ENCODE assay signal across 8 cellular contexts in genomic region chr5:179678238-179679013, GRCh38. TPM values are rescaled to one million over a fixed set of nuclear protein-coding genes. Genes with fewer than 3 reads are reported as not detected.
DNase-seq lines count a peak whose midpoint lies in the region; ATAC-seq, FAIRE-seq and TF ChIP-seq lines count a peak whose summit lies in the region.

No MANE protein-coding gene starts in this region.

- no peaks in the 10 kb centered on the region for H3K9me3 ChIP-seq in RWPE2 (ENCODE audit: severe bottlenecking)

- DNase-seq in EL (peak; percentile 94), H54 (ENCODE audit: insufficient read length, low spot score) (peak; percentile 98), LNCaP clone FGC (ENCODE audit: low read depth) (peak; percentile 85), RWPE2 (ENCODE audit: low spot score) (peak; percentile 94), fibroblast of the aortic adventitia (ENCODE audit: low read depth) (peak; percentile 93)
- DNase-seq in activated effector memory CD4-positive, alpha-beta T cell treated with Interleukin-2 at 50 U/mL for 16 hours: peak; percentile 90
- peak; percentile 93 for DNase-seq in stimulated activated naive CD4-positive, alpha-beta T cell treated with Interleukin-2 at 50 U/mL for 16 hours (lab: John Stamatoyannopoulos, UW)

- TF ChIP-seq CTCF in LNCaP clone FGC (IDR thresholded peaks at IDR 0.05; ENCODE audit: control insufficient read depth, extremely low read depth, insufficient read depth): peak; percentile 26; the same call in 1 of the 2 replicates
- no peak for TF ChIP-seq CTCF in RWPE2 (IDR thresholded peaks at IDR 0.05; ENCODE audit: poor library complexity, severe bottlenecking)
- no peak for TF ChIP-seq CTCF in fibroblast of the aortic adventitia (IDR thresholded peaks at IDR 0.05; ENCODE audit: insufficient read depth, low read length)
- no peak for TF ChIP-seq CTCF in nephron (IDR thresholded peaks at IDR 0.05; ENCODE audit: unreplicated experiment in 3 of 3)

- H3K4me1 Mint-ChIP-seq in nephron: peaks cover 31% of the 10 kb centered on the region

- H3K9me3 Mint-ChIP-seq in nephron: no peaks in the 10 kb centered on the region

- H3K27me3 ChIP-seq in RWPE2 (ENCODE audit: insufficient read depth, poor library complexity, severe bottlenecking): no peaks in the 10 kb centered on the region

- H3K4me3 Mint-ChIP-seq in nephron: peak overlapping the region; percentile 98

- peaks cover 11% of the 10 kb centered on the region for H3K36me3 Mint-ChIP-seq in nephron (ENCODE audit: low read depth)

- H3K27ac Mint-ChIP-seq in nephron: peak overlapping the region; percentile 89 to 97 (median 96)

- peak; percentile 99 for TF ChIP-seq POLR2A in H54 (IDR thresholded peaks at IDR 0.05; ENCODE audit: low read depth, low read length)

- FAIRE-seq in H54 (lab: Jason Lieb, UNC): no peak

- peaks cover 3% of the 10 kb centered on the region for H3K4me1 ChIP-seq in RWPE2 (ENCODE audit: insufficient read depth, poor library complexity, severe bottlenecking)

- peaks cover 3% of the 10 kb centered on the region for H3K27me3 Mint-ChIP-seq in nephron (ENCODE audit: low read depth)

- peak overlapping the region; percentile 34 for H3K27ac ChIP-seq in RWPE2 (ENCODE audit: poor library complexity, severe bottlenecking)

- peak overlapping the region; percentile 94 for H3K4me3 ChIP-seq in LNCaP clone FGC (ENCODE audit: low read depth, low read length)
- H3K4me3 ChIP-seq in RWPE2 (ENCODE audit: severe bottlenecking): peak overlapping the region; percentile 93
- peak overlapping the region; percentile 93 for H3K4me3 ChIP-seq in fibroblast of the aortic adventitia (ENCODE audit: low read depth, low read length)

- peak; percentile 86 for ATAC-seq in RWPE2 (ENCODE audit: low read depth)

- H3K36me3 ChIP-seq in RWPE2 (ENCODE audit: low read depth): peaks cover 7% of the 10 kb centered on the region; the same call in 1 of the 2 replicates

RNA-seq across cellular contexts. Expression of gene CBY3, which starts 2.4 kb away (rescaled TPM):
- total RNA-seq in fibroblast of the aortic adventitia (ENCODE audit: low replicate concordance): not detected in 2 replicates

RNA-seq across cellular contexts. Expression of gene CANX, which starts 20.3 kb away (rescaled TPM):
- total RNA-seq in fibroblast of the aortic adventitia (ENCODE audit: low replicate concordance): 645 and 1,866 TPM in 2 replicates

RNA-seq across cellular contexts. Expression of gene MAML1, which starts 54.2 kb away (rescaled TPM):
- total RNA-seq in fibroblast of the aortic adventitia (ENCODE audit: low replicate concordance): 4.7 and 9.9 TPM in 2 replicates

RNA-seq across cellular contexts. Expression of gene HNRNPH1, which starts 55.0 kb away (rescaled TPM):
- total RNA-seq in fibroblast of the aortic adventitia (ENCODE audit: low replicate concordance): 397 and 968 TPM in 2 replicates

Comparison
In these comparisons a context has a peak if more than half of its experiments do, and no peak if none do; other contexts are left out.
1. Peak in every context shown above with its lines: DNase-seq, ATAC-seq, H3K4me3 ChIP-seq and H3K27ac ChIP-seq.